16 cellular contexts compared by ENCODE assay signal in the genomic region with DNA sequence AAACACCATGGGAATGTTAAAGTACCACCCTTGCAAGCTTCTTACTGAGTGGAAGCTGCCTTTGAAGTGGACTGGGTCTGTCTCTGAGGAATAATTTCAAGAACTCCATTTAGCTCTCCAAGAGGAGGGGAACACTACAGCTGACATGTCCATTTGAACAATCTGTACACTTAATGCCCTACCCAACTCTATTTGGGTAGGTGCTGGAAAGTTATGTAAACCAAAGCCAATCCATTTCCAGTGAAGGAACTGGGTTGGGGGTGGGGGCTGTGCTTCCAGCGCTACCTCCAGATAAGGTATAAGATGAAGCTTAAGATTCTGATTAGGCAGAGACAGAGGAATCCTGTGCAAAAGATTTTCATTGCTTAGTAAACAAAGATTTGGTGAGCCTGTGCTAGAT.
DNase-seq lines count a peak whose midpoint lies in the region; FAIRE-seq and TF ChIP-seq lines count a peak whose summit lies in the region.
"Had no signal": no experiment of that assay in that cellular context is flagged by ENCODE, and none has a peak within 500 bp of the region (broad histone marks: within the 10 kb centered on the region; RNA-seq: fewer than 3 reads in every experiment).

No MANE protein-coding gene starts in this region.

- H3K4me1 ChIP-seq in SJCRH30 (peaks cover 45% of the 10 kb centered on the region), duodenal mucosa (ENCODE audit: control insufficient read depth in 1 of 2, insufficient read depth in 2 of 2, low read length in 2 of 2) (peaks cover 0 to 2% of the 10 kb centered on the region in 2 donors), muscle layer of duodenum (ENCODE audit: control insufficient read depth in 1 of 2, insufficient read depth in 2 of 2, low read length in 2 of 2) (peaks cover 17 to 46% of the 10 kb centered on the region in 2 donors), suprapubic skin (peaks cover 59% of the 10 kb centered on the region)

- TF ChIP-seq POLR2A in suprapubic skin (IDR thresholded peaks at IDR 0.05), result no peak

- no peak for TF ChIP-seq EP300 in suprapubic skin (IDR thresholded peaks at IDR 0.05)

- peak overlapping the region in 1 of 2 donors; percentile 34 for H3K9ac ChIP-seq in duodenal mucosa (ENCODE audit: low read depth in 1 of 2, low read length in 2 of 2)

- no peak overlapping the region for H3K27ac Mint-ChIP-seq in activated naive CD4-positive, alpha-beta T cell treated with anti-CD3 and anti-CD28 coated beads, Interleukin-2, amount 10 ng/mL, durations not matched to agents 7 days and 5 days
- H3K27ac Mint-ChIP-seq: activated CD4-positive, alpha-beta T cell treated with anti-CD3 and anti-CD28 coated beads, Interleukin-2, amount 10 ng/mL, durations not matched to agents 7 days and 5 days had no signal

- DNase-seq in SJCRH30 (no peak), suprapubic skin (ENCODE audit: low spot score in 2 of 2) (no peak), iPS-NIHi11 (ENCODE audit: low spot score) (no peak), HTR-8/SVneo (ENCODE audit: insufficient read length, low spot score) (no peak), OCI-M2 (lab: John Stamatoyannopoulos, UW; ENCODE audit: unreplicated experiment) (no peak)
- DNase-seq in activated naive CD4-positive, alpha-beta T cell treated with anti-CD3 and anti-CD28 coated beads, Interleukin-2, amount 10 ng/mL, durations not matched to agents 7 days and 5 days, result no peak
- DNase-seq: activated CD4-positive, alpha-beta T cell treated with anti-CD3 and anti-CD28 coated beads, Interleukin-2, amount 10 ng/mL, durations not matched to agents 7 days and 5 days; activated T-cell treated with anti-CD3 and anti-CD28 coated beads, Interleukin-2, amount 50 U/mL, for 1 hour; glutamatergic neuron; GOT3; naive B cell; posterior cingulate gyrus had no signal

- no peak for TF ChIP-seq CTCF in suprapubic skin (IDR thresholded peaks at IDR 0.05)

- no peaks in the 10 kb centered on the region for H3K4me1 Mint-ChIP-seq in activated naive CD4-positive, alpha-beta T cell treated with anti-CD3 and anti-CD28 coated beads, Interleukin-2, amount 10 ng/mL, durations not matched to agents 7 days and 5 days
- H3K4me1 Mint-ChIP-seq: activated CD4-positive, alpha-beta T cell treated with anti-CD3 and anti-CD28 coated beads, Interleukin-2, amount 10 ng/mL, durations not matched to agents 7 days and 5 days; central memory CD8-positive, alpha-beta T cell; naive B cell had no signal

- H3K36me3 ChIP-seq in SJCRH30 (peaks cover 12% of the 10 kb centered on the region; the same call in 1 of the 2 replicates), duodenal mucosa (ENCODE audit: control insufficient read depth in 1 of 2, insufficient read depth in 2 of 2, low read length in 2 of 2) (peaks cover 12 to 29% of the 10 kb centered on the region in 2 donors), muscle layer of duodenum (ENCODE audit: control insufficient read depth in 1 of 2, insufficient read depth in 2 of 2, low read length in 2 of 2) (peaks cover 0 to 5% of the 10 kb centered on the region in 2 donors), suprapubic skin (peaks cover 16% of the 10 kb centered on the region)

- no peaks in the 10 kb centered on the region for H3K9me3 Mint-ChIP-seq in activated naive CD4-positive, alpha-beta T cell treated with anti-CD3 and anti-CD28 coated beads, Interleukin-2, amount 10 ng/mL, durations not matched to agents 7 days and 5 days
- H3K9me3 Mint-ChIP-seq: activated CD4-positive, alpha-beta T cell treated with anti-CD3 and anti-CD28 coated beads, Interleukin-2, amount 10 ng/mL, durations not matched to agents 7 days and 5 days; activated naive CD4-positive, alpha-beta T cell treated with anti-CD3 and anti-CD28 coated beads, Interleukin-2, amount 50 U/mL, for 72 hours; central memory CD8-positive, alpha-beta T cell; naive B cell had no signal

- no peak overlapping the region for H3K4me3 Mint-ChIP-seq in activated naive CD4-positive, alpha-beta T cell treated with anti-CD3 and anti-CD28 coated beads, Interleukin-2, amount 10 ng/mL, durations not matched to agents 7 days and 5 days
- H3K4me3 Mint-ChIP-seq: activated CD4-positive, alpha-beta T cell treated with anti-CD3 and anti-CD28 coated beads, Interleukin-2, amount 10 ng/mL, durations not matched to agents 7 days and 5 days; central memory CD8-positive, alpha-beta T cell; naive B cell had no signal

- no peaks in the 10 kb centered on the region for H3K36me3 Mint-ChIP-seq in activated naive CD4-positive, alpha-beta T cell treated with anti-CD3 and anti-CD28 coated beads, Interleukin-2, amount 10 ng/mL, durations not matched to agents 7 days and 5 days
- H3K36me3 Mint-ChIP-seq: activated naive CD4-positive, alpha-beta T cell treated with anti-CD3 and anti-CD28 coated beads, Interleukin-2, amount 50 U/mL, for 72 hours had no signal

- 92% methylated on average over 1 of the region's 1 CpG for WGBS in suprapubic skin

- H3K9me3 ChIP-seq in SJCRH30 (replicated peaks) (no peaks in the 10 kb centered on the region), duodenal mucosa (ENCODE audit: control insufficient read depth in 1 of 2, low read length in 2 of 2) (no peaks in the 10 kb centered on the region), muscle layer of duodenum (ENCODE audit: control insufficient read depth in 1 of 2, low read length in 2 of 2) (no peaks in the 10 kb centered on the region), suprapubic skin (no peaks in the 10 kb centered on the region)

- H3K4me3 ChIP-seq in SJCRH30 (peak overlapping the region; percentile 60), duodenal mucosa (ENCODE audit: low read depth in 1 of 2, low read length in 2 of 2) (peak overlapping the region in 1 of 2 donors; percentile 61), muscle layer of duodenum (ENCODE audit: low read depth in 1 of 2, low read length in 2 of 2) (peak overlapping the region; percentile 70 to 76), suprapubic skin (peak overlapping the region; percentile 53)

- no peak for FAIRE-seq in HTR-8/SVneo (lab: Jason Lieb, UNC)

- H3K27ac ChIP-seq in SJCRH30 (no peak overlapping the region), duodenal mucosa (ENCODE audit: low read depth, low read length) (peak overlapping the region; percentile 21), muscle layer of duodenum (ENCODE audit: low read length) (peak overlapping the region; percentile 96), suprapubic skin (peak overlapping the region; percentile 0)

- no peaks in the 10 kb centered on the region for H3K27me3 Mint-ChIP-seq in activated naive CD4-positive, alpha-beta T cell treated with anti-CD3 and anti-CD28 coated beads, Interleukin-2, amount 10 ng/mL, durations not matched to agents 7 days and 5 days
- H3K27me3 Mint-ChIP-seq: activated CD4-positive, alpha-beta T cell treated with anti-CD3 and anti-CD28 coated beads, Interleukin-2, amount 10 ng/mL, durations not matched to agents 7 days and 5 days; central memory CD8-positive, alpha-beta T cell; naive B cell had no signal

- CTCF ChIA-PET in activated naive CD4-positive, alpha-beta T cell treated with anti-CD3 and anti-CD28 coated beads, Interleukin-2, amount 10 ng/mL, durations not matched to agents 7 days and 5 days (lab: Charles Lee), result interaction anchor here (0.6 kb wide), 1 partner anchor 137 kb away, joined by 3 read pairs; no protein-coding TSS in a partner anchor

- H3K27me3 ChIP-seq in SJCRH30 (no peaks in the 10 kb centered on the region), duodenal mucosa (ENCODE audit: control insufficient read depth in 1 of 2, insufficient read depth in 2 of 2, low read length in 2 of 2) (no peaks in the 10 kb centered on the region), muscle layer of duodenum (ENCODE audit: low read depth, low read length) (no peaks in the 10 kb centered on the region), suprapubic skin (no peaks in the 10 kb centered on the region)
